22 cellular contexts compared by ENCODE assay signal in the genomic region with DNA sequence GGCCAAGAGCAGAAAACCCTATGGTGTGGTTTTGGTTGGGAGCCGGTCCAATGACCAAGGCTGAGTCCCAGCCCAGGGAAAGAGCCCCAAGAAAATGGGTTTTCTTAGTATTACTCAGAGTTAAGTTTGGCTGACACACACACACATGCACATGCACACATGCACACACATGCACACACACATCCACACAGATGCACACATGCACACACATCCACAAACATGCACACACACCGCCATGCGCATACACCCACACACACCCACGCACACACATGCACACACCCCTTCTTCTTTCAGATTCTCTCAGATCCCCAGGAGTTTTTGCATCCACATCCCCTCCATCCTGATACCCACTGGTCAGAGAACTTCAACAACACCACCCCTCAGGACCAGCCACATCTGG. TPM values are rescaled to one million over a fixed set of nuclear protein-coding genes. Genes with fewer than 3 reads are reported as not detected.
DNase-seq lines count a peak whose midpoint lies in the region; ATAC-seq, FAIRE-seq and TF ChIP-seq lines count a peak whose summit lies in the region.
"Had no signal": no experiment of that assay in that cellular context is flagged by ENCODE, and none has a peak within 500 bp of the region (broad histone marks: within the 10 kb centered on the region; RNA-seq: fewer than 3 reads in every experiment).

No MANE protein-coding gene starts in this region.

- no peaks in the 10 kb centered on the region for H3K36me3 Mint-ChIP-seq in stimulated activated effector memory CD8-positive, alpha-beta T cell treated with anti-CD3 and anti-CD28 coated beads, Interleukin-12 subunit alpha, Interleukin-12 subunit beta, amount 100 ng/mL, for 72 hours
- H3K36me3 Mint-ChIP-seq: CD4-positive, CD25-positive, alpha-beta regulatory T cell; CD8-positive, alpha-beta memory T cell had no signal

- H3K4me3 ChIP-seq in astrocyte of the spinal cord (ENCODE audit: low read depth, low read length), result no peak overlapping the region
- H3K4me3 ChIP-seq in hepatocyte, result no peak overlapping the region
- no peak overlapping the region for H3K4me3 ChIP-seq in right cardiac atrium (ENCODE audit: low read length)

- no peak overlapping the region for H3K4me3 Mint-ChIP-seq in stimulated activated effector memory CD8-positive, alpha-beta T cell treated with anti-CD3 and anti-CD28 coated beads, Interleukin-12 subunit alpha, Interleukin-12 subunit beta, amount 100 ng/mL, for 72 hours
- H3K4me3 Mint-ChIP-seq: CD4-positive, CD25-positive, alpha-beta regulatory T cell; CD8-positive, alpha-beta memory T cell; H9 had no signal

- H3K27ac Mint-ChIP-seq in stimulated activated effector memory CD8-positive, alpha-beta T cell treated with anti-CD3 and anti-CD28 coated beads, Interleukin-12 subunit alpha, Interleukin-12 subunit beta, amount 100 ng/mL, for 72 hours, result no peak overlapping the region
- H3K27ac Mint-ChIP-seq: CD4-positive, CD25-positive, alpha-beta regulatory T cell; CD8-positive, alpha-beta memory T cell; H9 had no signal

- no peak for DNase-seq in HTR-8/SVneo (ENCODE audit: insufficient read length, low spot score)
- DNase-seq in RPMI7951 (ENCODE audit: low read depth), result peak; percentile 63
- DNase-seq in astrocyte of the spinal cord (ENCODE audit: low read depth, low spot score), result peak; percentile 36
- DNase-seq in stimulated activated effector memory CD8-positive, alpha-beta T cell treated with anti-CD3 and anti-CD28 coated beads, Interleukin-12 subunit alpha, Interleukin-12 subunit beta, amount 100 ng/mL, for 72 hours (ENCODE audit: low spot score in 2 of 2), result no peak
- DNase-seq in hepatocyte (ENCODE audit: low spot score), result no peak
- DNase-seq in right cardiac atrium, result no peak
- no peak for DNase-seq in activated CD4-positive, CD25-positive, alpha-beta regulatory T cell (lab: John Stamatoyannopoulos, UW)
- DNase-seq: ACHN; BE2C; C1 segment of cervical spinal cord; Caco-2; CD4-positive, CD25-positive, alpha-beta regulatory T cell; CD8-positive, alpha-beta memory T cell; GDM1; H9 had no signal

- no peaks in the 10 kb centered on the region for H3K36me3 ChIP-seq in hepatocyte (replicated peaks; ENCODE audit: insufficient read depth, low read depth)
- H3K36me3 ChIP-seq: BE2C had no signal

- in situ Hi-C loops in astrocyte of the spinal cord (cut with HindIII; ENCODE audit: low sequenced_read_pairs), result no loop called here

- H3K27ac ChIP-seq in hepatocyte (no peak overlapping the region), right cardiac atrium (ENCODE audit: low read length) (no peak overlapping the region)
- H3K27ac ChIP-seq: HL-60, KMS-11 had no signal

- ATAC-seq in stimulated activated effector memory CD8-positive, alpha-beta T cell treated with anti-CD3 and anti-CD28 coated beads, Interleukin-12 subunit alpha, Interleukin-12 subunit beta, amount 100 ng/mL, for 72 hours, result peak; percentile 28
- no peak for ATAC-seq in HG03520 (IDR thresholded peaks at IDR 0.05; ENCODE audit: unreplicated experiment)
- no peak for ATAC-seq in right cardiac atrium

- H3K4me1 Mint-ChIP-seq in stimulated activated effector memory CD8-positive, alpha-beta T cell treated with anti-CD3 and anti-CD28 coated beads, Interleukin-12 subunit alpha, Interleukin-12 subunit beta, amount 100 ng/mL, for 72 hours, result no peaks in the 10 kb centered on the region
- H3K4me1 Mint-ChIP-seq: CD4-positive, CD25-positive, alpha-beta regulatory T cell; CD8-positive, alpha-beta memory T cell had no signal

- peaks cover 8% of the 10 kb centered on the region for H3K9me3 Mint-ChIP-seq in stimulated activated effector memory CD8-positive, alpha-beta T cell treated with anti-CD3 and anti-CD28 coated beads, Interleukin-12 subunit alpha, Interleukin-12 subunit beta, amount 100 ng/mL, for 72 hours

- no peaks in the 10 kb centered on the region for H3K9me2 ChIP-seq in hepatocyte (replicated peaks; ENCODE audit: insufficient read depth)

- no peak overlapping the region for H2AFZ ChIP-seq in hepatocyte

- H3K4me2 ChIP-seq in hepatocyte, result no peak overlapping the region
- H3K4me2 ChIP-seq: KMS-11 had no signal

- H3K79me2 ChIP-seq in hepatocyte, result no peaks in the 10 kb centered on the region

- H3K4me1 ChIP-seq in hepatocyte (ENCODE audit: insufficient read depth), result no peaks in the 10 kb centered on the region
- no peaks in the 10 kb centered on the region for H3K4me1 ChIP-seq in right cardiac atrium (ENCODE audit: control insufficient read depth, insufficient read depth, low read length)
- H3K4me1 ChIP-seq: BE2C, Caco-2 had no signal

- TF ChIP-seq CTCF in astrocyte of the spinal cord (IDR thresholded peaks at IDR 0.05; ENCODE audit: low read depth, low read length) (no peak), hepatocyte (IDR thresholded peaks at IDR 0.05; ENCODE audit: poor library complexity) (no peak)

- WGBS in hepatocyte (ENCODE audit: low lambda C conversion rate, missing lambda C conversion rate), result 100% methylated on average over 4 of the region's 4 CpGs
- WGBS in right cardiac atrium, result 94% methylated on average over 4 of the region's 4 CpGs

- H3K9me3 ChIP-seq in hepatocyte (ENCODE audit: low read depth) (no peaks in the 10 kb centered on the region), right cardiac atrium (ENCODE audit: control insufficient read depth, low read length) (no peaks in the 10 kb centered on the region)
- H3K9me3 ChIP-seq: BE2C, Caco-2 had no signal

- FAIRE-seq in HTR-8/SVneo (lab: Jason Lieb, UNC), result peak; percentile 42
- FAIRE-seq: A204.1, D721Med, H1 had no signal

- H4K20me1 ChIP-seq in hepatocyte (ENCODE audit: insufficient read depth, poor library complexity, severe bottlenecking), result no peaks in the 10 kb centered on the region

- H3K27me3 ChIP-seq in hepatocyte, result no peaks in the 10 kb centered on the region
- H3K27me3 ChIP-seq in right cardiac atrium (ENCODE audit: control insufficient read depth, insufficient read depth), result no peaks in the 10 kb centered on the region
- H3K27me3 ChIP-seq: BE2C had no signal

- intact Hi-C loops in right cardiac atrium (cut with DNase I), result no loop called here

RNA-seq across cellular contexts. Expression of a gene that starts 9.1 kb away (rescaled TPM):
- total RNA-seq in RPMI7951 (2014; rRNA removed; shearing (Covaris generic)), result 0.29 and 0.48 TPM in 2 replicates
- total RNA-seq in hepatocyte (not detected in 2 replicates), right cardiac atrium (not detected)
- polyA plus RNA-seq in hepatocyte (not detected in 2 replicates), right cardiac atrium (not detected)
- total RNA-seq: Caco-2; CD4-positive, CD25-positive, alpha-beta regulatory T cell; CD8-positive, alpha-beta memory T cell; H1; HT1080 had no signal
- polyA plus RNA-seq: CD4-positive, CD25-positive, alpha-beta regulatory T cell; CD8-positive, alpha-beta memory T cell had no signal

Comparison
In these comparisons a context has a peak if more than half of its experiments do, and no peak if none do; other contexts are left out.
1. DNase-seq: peak in RPMI7951 (single experiment) and astrocyte of the spinal cord (single experiment); none in HTR-8/SVneo (single experiment), stimulated activated effector memory CD8-positive, alpha-beta T cell treated with anti-CD3 and anti-CD28 coated beads, Interleukin-12 subunit alpha, Interleukin-12 subunit beta, amount 100 ng/mL, for 72 hours (0 of 2), hepatocyte (single experiment), right cardiac atrium (0 of 3) and activated CD4-positive, CD25-positive, alpha-beta regulatory T cell (0 of 4).